Comparison of ENCODE assay signal across 13 cellular contexts in genomic region chr18:73563345-73563744, GRCh38.
A peak's percentile ranks its signal among the peaks of the same experiment; 100 is the strongest.
DNase-seq lines count a peak whose midpoint lies in the region; ATAC-seq and TF ChIP-seq lines count a peak whose summit lies in the region.
"Had no signal": no experiment of that assay in that cellular context is flagged by ENCODE, and none has a peak within 500 bp of the region (broad histone marks: within the 10 kb centered on the region; RNA-seq: fewer than 3 reads in every experiment).

No MANE protein-coding gene starts in this region.

- H3K36me3 ChIP-seq in GM23248 (ENCODE audit: low read depth) (no peaks in the 10 kb centered on the region), subcutaneous abdominal adipose tissue (ENCODE audit: control insufficient read depth in 5 of 5, insufficient read depth in 5 of 5, low read length in 5 of 5) (no peaks in the 10 kb centered on the region)
- H3K36me3 ChIP-seq: cardiac muscle cell had no signal

- WGBS in GM23248 (ENCODE audit: low coverage in 1 of 2, low lambda C conversion rate in 2 of 2, missing lambda C conversion rate in 2 of 2), 2 experiments = 25% methylated on average over 4 of the region's 4 CpGs

- H3K27me3 ChIP-seq in GM23248 (replicated peaks; ENCODE audit: insufficient read depth) = no peaks in the 10 kb centered on the region
- H3K27me3 ChIP-seq in subcutaneous abdominal adipose tissue (ENCODE audit: control insufficient read depth in 5 of 5, insufficient read depth in 4 of 5, low read length in 5 of 5) = no peaks in the 10 kb centered on the region
- H3K27me3 ChIP-seq: cardiac muscle cell had no signal

- TF ChIP-seq CTCF in astrocyte of the cerebellum (IDR thresholded peaks at IDR 0.05; ENCODE audit: low read depth, low read length, missing control alignments) (no peak), fibroblast of the aortic adventitia (IDR thresholded peaks at IDR 0.05; ENCODE audit: insufficient read depth, low read length) (no peak)

- H3K27ac ChIP-seq in GM23248 = peak overlapping the region; percentile 83
- peak overlapping the region; percentile 55 for H3K27ac ChIP-seq in subcutaneous abdominal adipose tissue (ENCODE audit: low read depth, low read length)
- H3K27ac ChIP-seq: cardiac muscle cell had no signal

- no peaks in the 10 kb centered on the region for H3K9me2 ChIP-seq in GM23248 (ENCODE audit: insufficient read depth)

- H3K9ac ChIP-seq in GM23248 (peak overlapping the region; percentile 40), subcutaneous abdominal adipose tissue (ENCODE audit: low read length in 5 of 5) (no peak overlapping the region)

- H3K4me2 ChIP-seq in GM23248 (ENCODE audit: unreplicated experiment) = peak overlapping the region; percentile 27

- no peaks in the 10 kb centered on the region for H4K20me1 ChIP-seq in GM23248 (ENCODE audit: insufficient read depth)

- no peak for ATAC-seq in GM21447 (IDR thresholded peaks at IDR 0.05; ENCODE audit: unreplicated experiment)
- ATAC-seq: left lobe of liver had no signal

- peaks cover 15% of the 10 kb centered on the region for H3F3A ChIP-seq in GM23248 (ENCODE audit: insufficient read depth)

- H3K9me3 ChIP-seq in GM23248 (ENCODE audit: low read depth) = no peaks in the 10 kb centered on the region
- no peaks in the 10 kb centered on the region for H3K9me3 ChIP-seq in subcutaneous abdominal adipose tissue (ENCODE audit: control insufficient read depth in 5 of 5, low read length in 5 of 5)

- peak overlapping the region; percentile 12; the same call in 1 of the 2 replicates for H2AFZ ChIP-seq in GM23248

- H3K79me2 ChIP-seq in GM23248 (ENCODE audit: insufficient read depth) = no peaks in the 10 kb centered on the region

- DNase-seq in GM23248 (peak; percentile 79), astrocyte of the cerebellum (ENCODE audit: low read depth) (peak; percentile 22), fibroblast of the aortic adventitia (ENCODE audit: low read depth) (peak; percentile 45), RPMI8226 (no peak), inferior parietal cortex (ENCODE audit: extremely low spot score) (no peak)
- DNase-seq: activated CD4-positive, CD25-positive, alpha-beta regulatory T cell; GF-D8; NCI-H1436 treated with DMSO at 0.1 percent for 48 hours; NCI-H524 had no signal

- H3K4me1 ChIP-seq in GM23248 (ENCODE audit: insufficient read depth) (peaks cover 15% of the 10 kb centered on the region), subcutaneous abdominal adipose tissue (ENCODE audit: control insufficient read depth in 5 of 5, insufficient read depth in 5 of 5, low read length in 5 of 5) (peaks cover 0 to 4% (median 0%) of the 10 kb centered on the region in 5 donors)

- in situ Hi-C loops in GM23248 (cut with MboI) = no loop called here
- in situ Hi-C loops in astrocyte of the cerebellum (cut with HindIII; ENCODE audit: low sequenced_read_pairs) = no loop called here

- H3K4me3 ChIP-seq in GM23248 = 0 out of 2 replicates have a peak overlapping the region, but pooled peaks have one; percentile 2
- no peak overlapping the region for H3K4me3 ChIP-seq in astrocyte of the cerebellum (ENCODE audit: low read depth, low read length)
- no peak overlapping the region for H3K4me3 ChIP-seq in fibroblast of the aortic adventitia (ENCODE audit: low read depth, low read length)
- no peak overlapping the region for H3K4me3 ChIP-seq in subcutaneous abdominal adipose tissue (ENCODE audit: low read depth in 1 of 5, low read length in 5 of 5)
- H3K4me3 ChIP-seq: cardiac muscle cell had no signal

Comparison
In these comparisons a context has a peak if more than half of its experiments do, and no peak if none do; other contexts are left out.
1. DNase-seq: peak in GM23248 (single experiment), astrocyte of the cerebellum (single experiment) and fibroblast of the aortic adventitia (single experiment); none in RPMI8226 (single experiment) and inferior parietal cortex (single experiment).